8 cellular contexts compared by ENCODE assay signal in the genomic region with DNA sequence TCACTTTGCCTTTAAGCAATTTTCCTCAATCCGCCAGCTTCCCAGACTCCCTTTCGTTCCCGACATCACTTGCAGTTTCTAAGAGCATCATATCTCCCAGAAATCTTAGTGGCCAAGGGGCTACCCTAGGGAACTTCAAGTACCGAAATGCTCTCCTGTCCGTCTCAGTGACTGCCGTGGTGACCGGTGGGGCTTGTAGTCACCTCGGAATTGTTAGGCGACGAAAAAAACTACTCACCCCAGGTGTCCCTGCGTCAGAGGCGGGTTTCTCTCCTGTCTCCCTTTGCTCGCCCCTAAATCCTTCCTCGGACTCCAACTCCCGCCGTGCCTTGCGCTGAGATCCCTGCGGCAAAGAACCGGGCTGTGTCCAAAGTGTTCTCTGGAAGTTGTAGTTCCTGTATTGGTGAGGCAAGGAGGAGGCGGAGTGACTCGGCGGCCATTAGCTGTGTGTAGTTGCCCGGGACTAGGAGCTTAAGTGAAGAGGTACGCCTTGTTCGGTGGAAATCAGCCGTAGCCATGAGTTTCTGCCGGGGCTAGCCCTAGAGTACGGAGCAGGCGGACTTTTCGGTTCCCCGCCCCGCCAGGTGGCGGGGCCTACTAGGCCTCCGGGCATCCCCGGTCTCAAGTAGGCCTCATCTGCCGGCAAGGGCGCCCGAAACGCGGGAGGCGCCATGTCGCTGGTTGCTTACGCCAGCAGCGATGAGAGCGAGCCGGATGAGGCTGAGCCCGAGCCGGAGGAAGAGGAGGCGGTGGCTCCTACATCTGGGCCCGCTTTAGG. TPM values are rescaled to one million over a fixed set of nuclear protein-coding genes. Genes with fewer than 3 reads are reported as not detected.
DNase-seq lines count a peak whose midpoint lies in the region; ATAC-seq, FAIRE-seq and TF ChIP-seq lines count a peak whose summit lies in the region.

Gene PRCC, plus strand, starts transcription at position 435 of the 778 bp plus-strand sequence. Its CDS starts 237 bp downstream, at position 672.

- peak; percentile 79 for DNase-seq in GM12891 (ENCODE audit: insufficient read length, low spot score)
- DNase-seq in NCI-H1436 treated with DMSO at 0.1 percent for 48 hours (lab: John Stamatoyannopoulos, UW): peak; percentile 99
- peak; percentile 92 to 100 (median 99) for DNase-seq in T-cell
- DNase-seq in amniotic stem cell (lab: John Stamatoyannopoulos, UW): peak; percentile 97
- peak; percentile 97 for DNase-seq in left cardiac atrium
- peak; percentile 99 for DNase-seq in posterior vena cava (ENCODE audit: low spot score)
- peak; percentile 98 for DNase-seq in ureter (ENCODE audit: low spot score)

- no peak within 1 kb of the TSS for H3K4me3 Mint-ChIP-seq in T-cell

- peak; percentile 97 for FAIRE-seq in GM12891 (lab: Jason Lieb, UNC)

- ATAC-seq in HG02840 (IDR thresholded peaks at IDR 0.05; ENCODE audit: low FRiP score, unreplicated experiment) (peak; percentile 92), T-cell (replicated peaks in 1 of 4) (peak; percentile 92 to 94 (median 93)), left cardiac atrium (peak; percentile 96 to 97)

- no peaks in the 10 kb centered on the region for H3K27me3 Mint-ChIP-seq in T-cell

- no peaks in the 10 kb centered on the region for H3K9me3 Mint-ChIP-seq in T-cell

- H3K4me1 Mint-ChIP-seq in T-cell: peaks cover 34 to 41% (median 39%) of the 10 kb centered on the region in 3 donors

- H3K36me3 Mint-ChIP-seq in T-cell: peaks cover 17% of the 10 kb centered on the region

- POLR2A ChIA-PET in T-cell (lab: Charles Lee): interaction anchor here in 1 of 2 donors (0.7 to 1.4 kb wide), 4 partner anchors 27 to 649 kb away, joined by 3 to 10 read pairs (median 5); partner anchors contain the start of genes ISG20L2, METTL25B and MRPL24

- intact Hi-C loops in left cardiac atrium (cut with DNase I): loop anchor here in 1 of 2 donors (2.0 to 5.0 kb wide), 2 partner anchors 16 to 40 kb away; partner anchors contain the start of genes HDGF, ISG20L2 and METTL25B
- intact Hi-C loops in posterior vena cava (cut with DNase I): no loop called here

- peak; percentile 59 for TF ChIP-seq POLR2A in GM12891 (IDR thresholded peaks at IDR 0.05; ENCODE audit: low read depth, low read length)

- H3K27ac Mint-ChIP-seq in T-cell: no peak within 1 kb of the TSS

- CTCF ChIA-PET in T-cell (lab: Charles Lee): interaction anchor here in 1 of 2 donors (0.6 to 2.3 kb wide), 6 partner anchors 9 to 41 kb away, joined by 3 to 16 read pairs (median 8); partner anchors contain the start of genes HDGF, ISG20L2, METTL25B and MRPL24

TF ChIP-seq in GM12891, 5 proteins besides CTCF, POLR2A, EP300 and RAD21:
- TF ChIP-seq SPI1 (IDR thresholded peaks at IDR 0.05; ENCODE audit: low read depth, low read length): no peak
- TF ChIP-seq POU2F2 (IDR thresholded peaks at IDR 0.05; ENCODE audit: low read depth, low read length): peak; percentile 47; the same call in 1 of the 2 replicates
- no peak for TF ChIP-seq PAX5 (IDR thresholded peaks at IDR 0.05; ENCODE audit: insufficient read depth, low read length, severe bottlenecking)
- peak; percentile 75 for TF ChIP-seq POLR2AphosphoS5 (IDR thresholded peaks at IDR 0.05; ENCODE audit: low read depth, low read length)
- TF ChIP-seq TAF1 (IDR thresholded peaks at IDR 0.05; ENCODE audit: low read depth, low read length): peak; percentile 83

RNA-seq across cellular contexts. Expression of gene PRCC, which starts in this region (rescaled TPM):
- polyA plus RNA-seq in GM12891 (2012; ENCODE audit: low read depth, missing spikeins): 52.3 TPM
- total RNA-seq in T-cell (10 to 100 TPM; 55.3 to 67.7 (median 65.4) TPM), left cardiac atrium (10 to 100 TPM; 32.0 to 46.2 TPM), posterior vena cava (10 to 100 TPM; 44.3 to 48.6 TPM), ureter (70.9 TPM)

Comparison
In these comparisons a context has a peak if more than half of its experiments do, and no peak if none do; other contexts are left out.
1. Peak in every context shown above with its lines: DNase-seq and ATAC-seq.